19 cellular contexts compared by ENCODE assay signal in genomic region chr2:127359520-127359919, GRCh38. TPM values are rescaled to one million over a fixed set of nuclear protein-coding genes. Genes with fewer than 3 reads are reported as not detected.
DNase-seq lines count a peak whose midpoint lies in the region; ATAC-seq and TF ChIP-seq lines count a peak whose summit lies in the region.
"Had no signal": no experiment of that assay in that cellular context is flagged by ENCODE, and none has a peak within 500 bp of the region (broad histone marks: within the 10 kb centered on the region; RNA-seq: fewer than 3 reads in every experiment).

No MANE protein-coding gene starts in this region.

- H3K9me3 ChIP-seq in HCT116 (ENCODE audit: control insufficient read depth in 1 of 2, insufficient read depth in 1 of 2, low read depth in 1 of 2, low read length in 2 of 2): no peaks in the 10 kb centered on the region
- H3K9me3 ChIP-seq: SJSA1 had no signal

- no peaks in the 10 kb centered on the region for H3K36me3 ChIP-seq in HCT116 (ENCODE audit: control insufficient read depth in 1 of 2, insufficient read depth in 2 of 2, low read length in 2 of 2)
- H3K36me3 ChIP-seq: SJSA1 had no signal

- TF ChIP-seq CTCF in HCT116 (IDR thresholded peaks at IDR 0.05 in 2 of 3, conservative IDR thresholded peaks at IDR 0.05 in 1 of 3; ENCODE audit: borderline replicate concordance in 1 of 3, insufficient read depth in 1 of 3, low read depth in 2 of 3, low read length in 2 of 3) (no peak), WTC11 (IDR thresholded peaks at IDR 0.05) (no peak)

- POLR2A ChIA-PET in HCT116 (lab: Charles Lee) (no interaction called here), WTC11 (lab: Charles Lee) (no interaction called here)

- TF ChIP-seq POLR2A in HCT116 (IDR thresholded peaks at IDR 0.05; ENCODE audit: borderline replicate concordance, extremely low read depth, insufficient read depth, insufficient read length): no peak

- H3K27ac ChIP-seq in HCT116 (ENCODE audit: low read depth, low read length): no peak overlapping the region
- H3K27ac ChIP-seq: 22Rv1, BLaER1, KMS-11, SJSA1 had no signal

- no peak overlapping the region for H2AFZ ChIP-seq in HCT116 (ENCODE audit: low read depth, low read length, poor library complexity, severe bottlenecking)

- peaks cover 48% of the 10 kb centered on the region for H3K79me2 ChIP-seq in HCT116 (ENCODE audit: insufficient read depth, low read length)

- no peaks in the 10 kb centered on the region for H3K4me1 ChIP-seq in HCT116 (ENCODE audit: control insufficient read depth in 1 of 2, insufficient read depth in 2 of 2, low read length in 2 of 2)
- H3K4me1 ChIP-seq: BLaER1 had no signal

- H3K9ac ChIP-seq in HCT116 (ENCODE audit: low read length): no peak overlapping the region
- H3K9ac ChIP-seq: BLaER1, KMS-11 had no signal

- H3K9me3 Mint-ChIP-seq in WTC11 (peaks cover 2% of the 10 kb centered on the region), memory B cell (no peaks in the 10 kb centered on the region)
- H3K9me3 Mint-ChIP-seq: CD8-positive, alpha-beta memory T cell had no signal

- H3K27ac Mint-ChIP-seq in WTC11 (no peak overlapping the region), memory B cell (peak overlapping the region; percentile 22)

- H3K27me3 ChIP-seq in HCT116 (ENCODE audit: insufficient read depth, low read length): no peaks in the 10 kb centered on the region
- H3K27me3 ChIP-seq: BLaER1, SJSA1 had no signal

- intact Hi-C loops in HCT116 (cut with micrococcal nuclease): loop anchor here (5.0 kb wide), 1 partner anchor 53 kb away; no protein-coding TSS in a partner anchor

- no TSS peak for BruUV-seq in HCT116 (replicated peaks; lab: Mats Ljungman, UMichigan)

- ATAC-seq in HCT116 (0 out of 2 replicates have a peak, but pooled peaks have one; percentile 32), WTC11 (peak; percentile 87), memory B cell (ENCODE audit: low read depth) (no peak)

- CTCF ChIA-PET in HCT116 (lab: Charles Lee): no interaction called here
- CTCF ChIA-PET in WTC11 (lab: Charles Lee): no interaction called here

- H3K9me2 ChIP-seq in HCT116 (ENCODE audit: insufficient read depth): no peaks in the 10 kb centered on the region

- H3K4me2 ChIP-seq in HCT116 (ENCODE audit: low read length): no peak overlapping the region
- H3K4me2 ChIP-seq: BLaER1, KMS-11 had no signal

- H3K27me3 Mint-ChIP-seq in WTC11 (ENCODE audit: low read depth): no peaks in the 10 kb centered on the region
- H3K27me3 Mint-ChIP-seq in memory B cell: no peaks in the 10 kb centered on the region
- H3K27me3 Mint-ChIP-seq: CD8-positive, alpha-beta memory T cell had no signal

- in situ Hi-C loops in ACHN (cut with HindIII; ENCODE audit: low pct_ligation_motif_present, low pct_unique_long_range_greater_than_20kb, low sequenced_read_pairs): no loop called here

- no peak for TF ChIP-seq RAD21 in HCT116 (IDR thresholded peaks at IDR 0.05; ENCODE audit: low read depth)

- peak; percentile 59 for DNase-seq in DMS 273 (lab: John Stamatoyannopoulos, UW; ENCODE audit: unreplicated experiment)
- DNase-seq in DMS 273 treated with DMSO at 0.1 percent for 48 hours (lab: John Stamatoyannopoulos, UW): no peak
- no peak for DNase-seq in HCT116 (ENCODE audit: low read depth, low spot score)
- DNase-seq in WTC11 (ENCODE audit: low spot score): no peak
- no peak for DNase-seq in memory B cell (ENCODE audit: low spot score in 2 of 2)
- DNase-seq in DMS79 (lab: John Stamatoyannopoulos, UW): no peak
- DNase-seq in stimulated activated CD4-positive, alpha-beta T cell treated with anti-CD3 and anti-CD28 coated beads, Interleukin-4, amount 100 ng/mL, for 24 hours: no peak
- DNase-seq in ACHN: no peak
- DNase-seq: CD8-positive, alpha-beta memory T cell; HCEC 1CT; NCI-H1105; NCI-H1694 treated with DMSO at 0.1 percent for 48 hours; NCI-H2171 treated with DMSO at 0.1 percent for 48 hours; RPMI8226 had no signal

- no peak overlapping the region for H3K4me3 ChIP-seq in HCT116 (replicated peaks in 1 of 2; ENCODE audit: low read depth in 1 of 2, low read length in 2 of 2)
- H3K4me3 ChIP-seq: BLaER1, SJSA1 had no signal

- H3K4me3 Mint-ChIP-seq in WTC11 (peak overlapping the region; percentile 8; the same call in 1 of the 2 replicates), memory B cell (no peak overlapping the region)

- H3K4me1 Mint-ChIP-seq in WTC11: peaks cover 36% of the 10 kb centered on the region
- H3K4me1 Mint-ChIP-seq in memory B cell: peaks cover 47% of the 10 kb centered on the region

- RAD21 ChIA-PET in HCT116 (lab: Charles Lee; ENCODE audit: low non-redundant PET in 1 of 2, low total read pairs in 2 of 2, uncharacterized antibody in 2 of 2, unreplicated experiment in 2 of 2): no interaction called here

- H4K20me1 ChIP-seq in HCT116 (ENCODE audit: insufficient read depth): peaks cover 12% of the 10 kb centered on the region; the same call in 1 of the 2 replicates

- no peaks in the 10 kb centered on the region for H3K36me3 Mint-ChIP-seq in WTC11
- H3K36me3 Mint-ChIP-seq in memory B cell: peaks cover 5% of the 10 kb centered on the region
- H3K36me3 Mint-ChIP-seq: CD8-positive, alpha-beta memory T cell had no signal

TF ChIP-seq in HCT116, 20 proteins besides CTCF, POLR2A, EP300 and RAD21:
- TF ChIP-seq JUND (IDR thresholded peaks at IDR 0.05) (no peak), FOSL1 (IDR thresholded peaks at IDR 0.05; ENCODE audit: low read depth) (no peak), CEBPB (IDR thresholded peaks at IDR 0.05; ENCODE audit: low read depth) (no peak), EGR1 (IDR thresholded peaks at IDR 0.05; ENCODE audit: low read depth) (no peak), ZNF274 (IDR thresholded peaks at IDR 0.05; ENCODE audit: low read depth, low read length) (no peak), SP1 (IDR thresholded peaks at IDR 0.05; ENCODE audit: low read depth) (no peak), SIN3A (IDR thresholded peaks at IDR 0.05; ENCODE audit: low read depth) (no peak), SRF (IDR thresholded peaks at IDR 0.05; ENCODE audit: low read depth) (no peak), CBX3 (IDR thresholded peaks at IDR 0.05; ENCODE audit: low read depth) (no peak), TCF7L2 (IDR thresholded peaks at IDR 0.05; ENCODE audit: borderline replicate concordance, extremely low read depth, insufficient read depth, insufficient read length) (no peak), POLR2AphosphoS5 (IDR thresholded peaks at IDR 0.05; ENCODE audit: low read depth, low read length) (no peak)

TF ChIP-seq in WTC11, 78 proteins besides CTCF, POLR2A, EP300 and RAD21 (continues in another document):
- TF ChIP-seq ZNF532 (CRISPR knock-in tag; IDR thresholded peaks at IDR 0.05; ENCODE audit: borderline replicate concordance) (no peak), CDX4 (CRISPR knock-in tag; IDR thresholded peaks at IDR 0.05; ENCODE audit: borderline replicate concordance) (no peak), CREB1 (CRISPR knock-in tag; IDR thresholded peaks at IDR 0.05) (no peak), FOXK1 (CRISPR knock-in tag; IDR thresholded peaks at IDR 0.05) (no peak), ZNF423 (CRISPR knock-in tag; IDR thresholded peaks at IDR 0.05) (no peak), MLX (CRISPR knock-in tag; IDR thresholded peaks at IDR 0.05) (no peak), MAX (CRISPR knock-in tag; IDR thresholded peaks at IDR 0.05) (no peak), PRRX2 (CRISPR knock-in tag; IDR thresholded peaks at IDR 0.05) (no peak)

RNA-seq across cellular contexts. Expression of gene MAP3K2, which starts 28.3 kb away (rescaled TPM):
- total RNA-seq in HCT116 (2021; ENCODE audit: unreplicated experiment) (44.5 TPM), WTC11 (2021) (26.9 to 31.7 TPM (median 31.3 TPM) in 3 replicates)
- 8.2 and 9.3 TPM in 2 replicates for polyA plus RNA-seq in HCT116 (2012)

RNA-seq across cellular contexts. Expression of gene PROC, which starts 58.7 kb away (rescaled TPM):
- total RNA-seq in HCT116 (2021; ENCODE audit: unreplicated experiment): not detected
- polyA plus RNA-seq in HCT116 (2012): not detected in 2 replicates
- 0.30 to 0.59 TPM (median 0.39 TPM) in 3 replicates for total RNA-seq in WTC11 (2021)
- total RNA-seq: MCF 10A had no signal
- polyA plus RNA-seq: CD8-positive, alpha-beta memory T cell had no signal
